ENCODE assay signal across 27 cellular contexts in genomic region chr6:39396854-39397253, GRCh38.
"Had no signal": no experiment of that assay in that cellular context is flagged by ENCODE, and none has a peak within 500 bp of the region (broad histone marks: within the 10 kb centered on the region; RNA-seq: fewer than 3 reads in every experiment).

No MANE protein-coding gene starts in this region.

- DNase-seq: activated effector memory CD4-positive, alpha-beta T cell treated with anti-CD3 and anti-CD28 coated beads, Interleukin-2, amount 50 U/mL, for 16 hours; activated effector memory CD4-positive, alpha-beta T cell treated with Interleukin-2 at 50 U/mL for 16 hours; activated gamma-delta T cell; activated gamma-delta T cell treated with Interleukin-2 at 50 U/mL for 16 hours; activated naive CD4-positive, alpha-beta T cell; activated naive CD4-positive, alpha-beta T cell treated with anti-CD3 and anti-CD28 coated beads for 36 hours; activated naive CD4-positive, alpha-beta T cell treated with anti-CD3 and anti-CD28 coated beads, Interleukin-2, amount 10 ng/mL, durations not matched to agents 7 days and 5 days; activated naive CD4-positive, alpha-beta T cell treated with anti-CD3 and anti-CD28 coated beads, Interleukin-2, amount 50 U/mL, for 16 hours; activated naive CD4-positive, alpha-beta T cell treated with Interleukin-2 at 50 U/mL for 16 hours; activated naive CD8-positive, alpha-beta T cell treated with anti-CD3 and anti-CD28 coated beads for 36 hours; activated naive CD8-positive, alpha-beta T cell treated with anti-CD3 and anti-CD28 coated beads, Interleukin-2, amount 10 ng/mL, durations not matched to agents 7 days and 5 days; activated naive CD8-positive, alpha-beta T cell treated with anti-CD3 and anti-CD28 coated beads, Interleukin-2, amount 50 U/mL, for 24 hours; activated T-cell treated with anti-CD3 and anti-CD28 coated beads, Interleukin-2, amount 50 U/mL, for 1 hour; activated T-cell treated with anti-CD3 and anti-CD28 coated beads, Interleukin-2, amount 50 U/mL, for 24 hours; activated T-cell treated with anti-CD3 and anti-CD28 coated beads, Interleukin-2, amount 50 U/mL, for 4 hours; activated T-cell treated with anti-CD3 and anti-CD28 coated beads, Interleukin-2, amount 50 U/mL, for 48 hours; activated T-cell treated with anti-CD3 and anti-CD28 coated beads, Interleukin-2, amount 50 U/mL, for 72 hours; adrenal gland; amniotic stem cell; amygdala; anterior cingulate cortex; aorta; body of pancreas; brain microvascular endothelial cell; caudate nucleus; central memory CD4-positive, alpha-beta T cell; cerebellar nuclear complex had no signal
